2 cellular contexts compared by ENCODE assay signal in the genomic region with DNA sequence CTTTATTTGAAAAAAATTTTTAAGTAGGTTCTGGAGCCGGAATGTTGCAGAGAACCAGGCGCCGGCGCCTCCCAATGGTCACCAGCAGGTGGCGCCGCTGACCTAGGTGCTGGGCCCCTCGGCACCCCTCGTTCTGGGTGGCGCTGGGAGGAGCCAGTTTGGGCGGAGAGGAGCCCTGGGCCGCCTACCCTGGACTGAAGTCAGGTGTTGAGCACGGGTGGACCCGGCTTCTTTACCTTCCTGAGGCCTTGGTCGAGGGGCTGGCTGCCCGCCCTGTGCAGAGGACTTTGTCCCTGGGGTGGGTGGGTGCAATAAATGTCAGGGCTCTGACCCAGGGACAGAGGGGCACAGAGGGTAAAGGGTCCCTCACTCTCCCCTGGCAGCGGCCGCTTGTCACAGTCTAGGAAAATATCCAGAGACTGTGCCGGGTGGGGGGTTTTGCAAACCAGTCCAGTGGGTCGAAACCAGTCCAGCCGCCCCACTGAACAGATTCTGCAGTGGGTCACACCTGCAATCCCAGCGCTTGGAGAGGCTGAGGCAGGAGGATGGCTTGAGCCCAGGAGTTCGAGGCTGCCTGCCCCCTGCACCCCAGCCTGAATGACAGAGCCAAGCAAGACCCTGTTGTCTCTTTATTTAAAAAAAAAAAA.
TF ChIP-seq lines count a peak whose summit lies in the region.

No MANE protein-coding gene starts in this region.

TF ChIP-seq in HEK293, 187 proteins besides CTCF, POLR2A, EP300 and RAD21 (continued from another document and continues in another):
- no peak for TF ChIP-seq TCF7L2 (IDR thresholded peaks at IDR 0.05; ENCODE audit: borderline replicate concordance, low read depth, low read length)
- TF ChIP-seq, protein P1, sequence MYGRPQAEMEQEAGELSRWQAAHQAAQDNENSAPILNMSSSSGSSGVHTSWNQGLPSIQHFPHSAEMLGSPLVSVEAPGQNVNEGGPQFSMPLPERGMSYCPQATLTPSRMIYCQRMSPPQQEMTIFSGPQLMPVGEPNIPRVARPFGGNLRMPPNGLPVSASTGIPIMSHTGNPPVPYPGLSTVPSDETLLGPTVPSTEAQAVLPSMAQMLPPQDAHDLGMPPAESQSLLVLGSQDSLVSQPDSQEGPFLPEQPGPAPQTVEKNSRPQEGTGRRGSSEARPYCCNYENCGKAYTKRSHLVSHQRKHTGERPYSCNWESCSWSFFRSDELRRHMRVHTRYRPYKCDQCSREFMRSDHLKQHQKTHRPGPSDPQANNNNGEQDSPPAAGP (tag by site-specific recombination; IDR thresholded peaks at IDR 0.05) = no peak
- no peak for TF ChIP-seq ZNF521 (tag by site-specific recombination; IDR thresholded peaks at IDR 0.05)
- TF ChIP-seq, protein P2, sequence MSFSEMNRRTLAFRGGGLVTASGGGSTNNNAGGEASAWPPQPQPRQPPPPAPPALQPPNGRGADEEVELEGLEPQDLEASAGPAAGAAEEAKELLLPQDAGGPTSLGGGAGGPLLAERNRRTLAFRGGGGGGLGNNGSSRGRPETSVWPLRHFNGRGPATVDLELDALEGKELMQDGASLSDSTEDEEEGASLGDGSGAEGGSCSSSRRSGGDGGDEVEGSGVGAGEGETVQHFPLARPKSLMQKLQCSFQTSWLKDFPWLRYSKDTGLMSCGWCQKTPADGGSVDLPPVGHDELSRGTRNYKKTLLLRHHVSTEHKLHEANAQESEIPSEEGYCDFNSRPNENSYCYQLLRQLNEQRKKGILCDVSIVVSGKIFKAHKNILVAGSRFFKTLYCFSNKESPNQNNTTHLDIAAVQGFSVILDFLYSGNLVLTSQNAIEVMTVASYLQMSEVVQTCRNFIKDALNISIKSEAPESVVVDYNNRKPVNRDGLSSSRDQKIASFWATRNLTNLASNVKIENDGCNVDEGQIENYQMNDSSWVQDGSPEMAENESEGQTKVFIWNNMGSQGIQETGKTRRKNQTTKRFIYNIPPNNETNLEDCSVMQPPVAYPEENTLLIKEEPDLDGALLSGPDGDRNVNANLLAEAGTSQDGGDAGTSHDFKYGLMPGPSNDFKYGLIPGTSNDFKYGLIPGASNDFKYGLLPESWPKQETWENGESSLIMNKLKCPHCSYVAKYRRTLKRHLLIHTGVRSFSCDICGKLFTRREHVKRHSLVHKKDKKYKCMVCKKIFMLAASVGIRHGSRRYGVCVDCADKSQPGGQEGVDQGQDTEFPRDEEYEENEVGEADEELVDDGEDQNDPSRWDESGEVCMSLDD (tag by site-specific recombination; IDR thresholded peaks at IDR 0.05) = peak; percentile 84
- no peak for TF ChIP-seq ZNF76 (tag by site-specific recombination; IDR thresholded peaks at IDR 0.05; ENCODE audit: borderline replicate concordance, low read depth)
- peak; percentile 40; the same call in 1 of the 2 replicates for TF ChIP-seq KLF8 (tag by site-specific recombination; IDR thresholded peaks at IDR 0.05)
- no peak for TF ChIP-seq HOXD13 (CRISPR knock-in tag; IDR thresholded peaks at IDR 0.05; ENCODE audit: borderline replicate concordance)
- TF ChIP-seq, protein P3, sequence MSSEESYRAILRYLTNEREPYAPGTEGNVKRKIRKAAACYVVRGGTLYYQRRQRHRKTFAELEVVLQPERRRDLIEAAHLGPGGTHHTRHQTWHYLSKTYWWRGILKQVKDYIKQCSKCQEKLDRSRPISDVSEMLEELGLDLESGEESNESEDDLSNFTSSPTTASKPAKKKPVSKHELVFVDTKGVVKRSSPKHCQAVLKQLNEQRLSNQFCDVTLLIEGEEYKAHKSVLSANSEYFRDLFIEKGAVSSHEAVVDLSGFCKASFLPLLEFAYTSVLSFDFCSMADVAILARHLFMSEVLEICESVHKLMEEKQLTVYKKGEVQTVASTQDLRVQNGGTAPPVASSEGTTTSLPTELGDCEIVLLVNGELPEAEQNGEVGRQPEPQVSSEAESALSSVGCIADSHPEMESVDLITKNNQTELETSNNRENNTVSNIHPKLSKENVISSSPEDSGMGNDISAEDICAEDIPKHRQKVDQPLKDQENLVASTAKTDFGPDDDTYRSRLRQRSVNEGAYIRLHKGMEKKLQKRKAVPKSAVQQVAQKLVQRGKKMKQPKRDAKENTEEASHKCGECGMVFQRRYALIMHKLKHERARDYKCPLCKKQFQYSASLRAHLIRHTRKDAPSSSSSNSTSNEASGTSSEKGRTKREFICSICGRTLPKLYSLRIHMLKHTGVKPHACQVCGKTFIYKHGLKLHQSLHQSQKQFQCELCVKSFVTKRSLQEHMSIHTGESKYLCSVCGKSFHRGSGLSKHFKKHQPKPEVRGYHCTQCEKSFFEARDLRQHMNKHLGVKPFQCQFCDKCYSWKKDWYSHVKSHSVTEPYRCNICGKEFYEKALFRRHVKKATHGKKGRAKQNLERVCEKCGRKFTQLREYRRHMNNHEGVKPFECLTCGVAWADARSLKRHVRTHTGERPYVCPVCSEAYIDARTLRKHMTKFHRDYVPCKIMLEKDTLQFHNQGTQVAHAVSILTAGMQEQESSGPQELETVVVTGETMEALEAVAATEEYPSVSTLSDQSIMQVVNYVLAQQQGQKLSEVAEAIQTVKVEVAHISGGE (tag by site-specific recombination; conservative IDR thresholded peaks at IDR 0.05; ENCODE audit: low read depth) = no peak
- peak; percentile 42; the same call in 1 of the 2 replicates for TF ChIP-seq ZNF2 (tag by site-specific recombination; IDR thresholded peaks at IDR 0.05)
- TF ChIP-seq ZNF561 (tag by site-specific recombination; IDR thresholded peaks at IDR 0.05; ENCODE audit: borderline replicate concordance) = no peak
- TF ChIP-seq ZNF433 (tag by site-specific recombination; IDR thresholded peaks at IDR 0.05; ENCODE audit: low read depth) = no peak
- TF ChIP-seq ZNF174 (tag by site-specific recombination; IDR thresholded peaks at IDR 0.05) = no peak
- peak; percentile 50 for TF ChIP-seq SP3 (tag by site-specific recombination; IDR thresholded peaks at IDR 0.05)
- TF ChIP-seq ZNF660 (tag by site-specific recombination; IDR thresholded peaks at IDR 0.05) = peak; percentile 53; the same call in 1 of the 2 replicates
- TF ChIP-seq ZNF114 (tag by site-specific recombination; IDR thresholded peaks at IDR 0.05) = no peak
- TF ChIP-seq, protein P4, sequence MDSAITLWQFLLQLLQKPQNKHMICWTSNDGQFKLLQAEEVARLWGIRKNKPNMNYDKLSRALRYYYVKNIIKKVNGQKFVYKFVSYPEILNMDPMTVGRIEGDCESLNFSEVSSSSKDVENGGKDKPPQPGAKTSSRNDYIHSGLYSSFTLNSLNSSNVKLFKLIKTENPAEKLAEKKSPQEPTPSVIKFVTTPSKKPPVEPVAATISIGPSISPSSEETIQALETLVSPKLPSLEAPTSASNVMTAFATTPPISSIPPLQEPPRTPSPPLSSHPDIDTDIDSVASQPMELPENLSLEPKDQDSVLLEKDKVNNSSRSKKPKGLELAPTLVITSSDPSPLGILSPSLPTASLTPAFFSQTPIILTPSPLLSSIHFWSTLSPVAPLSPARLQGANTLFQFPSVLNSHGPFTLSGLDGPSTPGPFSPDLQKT (IDR thresholded peaks at IDR 0.05; ENCODE audit: borderline replicate concordance, low read depth, low read length) = no peak
- TF ChIP-seq ZFP3 (tag by site-specific recombination; IDR thresholded peaks at IDR 0.05; ENCODE audit: low read depth) = no peak
- TF ChIP-seq ZXDB (tag by site-specific recombination; IDR thresholded peaks at IDR 0.05) = no peak

TF ChIP-seq in K562, 482 proteins besides CTCF, POLR2A, EP300 and RAD21 (continued from another document):
- TF ChIP-seq, protein P5, sequence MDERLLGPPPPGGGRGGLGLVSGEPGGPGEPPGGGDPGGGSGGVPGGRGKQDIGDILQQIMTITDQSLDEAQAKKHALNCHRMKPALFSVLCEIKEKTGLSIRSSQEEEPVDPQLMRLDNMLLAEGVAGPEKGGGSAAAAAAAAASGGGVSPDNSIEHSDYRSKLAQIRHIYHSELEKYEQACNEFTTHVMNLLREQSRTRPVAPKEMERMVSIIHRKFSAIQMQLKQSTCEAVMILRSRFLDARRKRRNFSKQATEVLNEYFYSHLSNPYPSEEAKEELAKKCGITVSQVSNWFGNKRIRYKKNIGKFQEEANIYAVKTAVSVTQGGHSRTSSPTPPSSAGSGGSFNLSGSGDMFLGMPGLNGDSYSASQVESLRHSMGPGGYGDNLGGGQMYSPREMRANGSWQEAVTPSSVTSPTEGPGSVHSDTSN (CRISPR knock-in tag; IDR thresholded peaks at IDR 0.05; ENCODE audit: low read depth) = no peak
- TF ChIP-seq, protein P5 (tag; conservative IDR thresholded peaks at IDR 0.05; ENCODE audit: low read depth) = no peak
- no peak for TF ChIP-seq NFRKB (IDR thresholded peaks at IDR 0.05; ENCODE audit: low read depth)
- TF ChIP-seq, protein P6, sequence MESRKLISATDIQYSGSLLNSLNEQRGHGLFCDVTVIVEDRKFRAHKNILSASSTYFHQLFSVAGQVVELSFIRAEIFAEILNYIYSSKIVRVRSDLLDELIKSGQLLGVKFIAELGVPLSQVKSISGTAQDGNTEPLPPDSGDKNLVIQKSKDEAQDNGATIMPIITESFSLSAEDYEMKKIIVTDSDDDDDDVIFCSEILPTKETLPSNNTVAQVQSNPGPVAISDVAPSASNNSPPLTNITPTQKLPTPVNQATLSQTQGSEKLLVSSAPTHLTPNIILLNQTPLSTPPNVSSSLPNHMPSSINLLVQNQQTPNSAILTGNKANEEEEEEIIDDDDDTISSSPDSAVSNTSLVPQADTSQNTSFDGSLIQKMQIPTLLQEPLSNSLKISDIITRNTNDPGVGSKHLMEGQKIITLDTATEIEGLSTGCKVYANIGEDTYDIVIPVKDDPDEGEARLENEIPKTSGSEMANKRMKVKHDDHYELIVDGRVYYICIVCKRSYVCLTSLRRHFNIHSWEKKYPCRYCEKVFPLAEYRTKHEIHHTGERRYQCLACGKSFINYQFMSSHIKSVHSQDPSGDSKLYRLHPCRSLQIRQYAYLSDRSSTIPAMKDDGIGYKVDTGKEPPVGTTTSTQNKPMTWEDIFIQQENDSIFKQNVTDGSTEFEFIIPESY (CRISPR knock-in tag; IDR thresholded peaks at IDR 0.05) = no peak
- TF ChIP-seq SMC3 (conservative IDR thresholded peaks at IDR 0.05; ENCODE audit: insufficient read depth, low read depth, low read length) = peak; percentile 78
- 0 out of 2 replicates have a peak, but pooled peaks have one; percentile 13 for TF ChIP-seq CTBP1 (IDR thresholded peaks at IDR 0.05; ENCODE audit: borderline replicate concordance)
- TF ChIP-seq XRCC5 (IDR thresholded peaks at IDR 0.05; ENCODE audit: low read depth, low read length) = 0 out of 2 replicates have a peak, but pooled peaks have one; percentile 35
- TF ChIP-seq, protein P7, sequence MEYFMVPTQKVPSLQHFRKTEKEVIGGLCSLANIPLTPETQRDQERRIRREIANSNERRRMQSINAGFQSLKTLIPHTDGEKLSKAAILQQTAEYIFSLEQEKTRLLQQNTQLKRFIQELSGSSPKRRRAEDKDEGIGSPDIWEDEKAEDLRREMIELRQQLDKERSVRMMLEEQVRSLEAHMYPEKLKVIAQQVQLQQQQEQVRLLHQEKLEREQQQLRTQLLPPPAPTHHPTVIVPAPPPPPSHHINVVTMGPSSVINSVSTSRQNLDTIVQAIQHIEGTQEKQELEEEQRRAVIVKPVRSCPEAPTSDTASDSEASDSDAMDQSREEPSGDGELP (CRISPR knock-in tag; IDR thresholded peaks at IDR 0.05; ENCODE audit: borderline replicate concordance) = peak; percentile 33; the same call in 1 of the 2 replicates
- TF ChIP-seq TBL1XR1 (IDR thresholded peaks at IDR 0.05; ENCODE audit: low read length in 2 of 2) = no peak
- peak in 1 of 2 experiments; percentile 62; a peak in 2 of 4 replicates for TF ChIP-seq MAZ (CRISPR knock-in tag; conservative IDR thresholded peaks at IDR 0.05 in 1 of 2, IDR thresholded peaks at IDR 0.05 in 1 of 2)
- no peak for TF ChIP-seq ZEB2 (IDR thresholded peaks at IDR 0.05)
- TF ChIP-seq ZBTB7A (IDR thresholded peaks at IDR 0.05; ENCODE audit: borderline replicate concordance, control insufficient read depth, low read depth, low read length) = peak; percentile 28; the same call in 1 of the 2 replicates
- TF ChIP-seq ZNF444 (CRISPR knock-in tag; IDR thresholded peaks at IDR 0.05) = no peak
- no peak for TF ChIP-seq SMARCC2 (IDR thresholded peaks at IDR 0.05; ENCODE audit: low read depth)
